Comparison of ENCODE assay signal across 32 cellular contexts in the genomic region with DNA sequence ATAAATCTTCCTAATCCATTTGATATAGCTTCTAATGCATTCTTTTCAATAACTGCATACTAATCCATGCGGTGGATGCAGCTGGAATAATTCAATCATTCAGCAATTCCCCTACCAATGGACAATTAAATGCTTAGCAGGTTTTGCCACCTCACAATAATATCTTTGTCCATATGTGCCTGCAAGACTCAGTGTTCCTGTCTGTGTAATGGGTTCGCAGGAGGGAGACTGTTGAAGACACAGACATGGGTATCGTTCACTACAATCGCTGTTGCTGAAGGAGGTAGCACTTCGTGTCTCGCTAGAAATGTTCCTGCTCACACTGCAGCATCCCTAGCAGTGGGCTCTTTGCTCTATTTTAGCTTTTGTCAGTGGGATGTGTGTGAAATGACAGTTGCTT.
"Had no signal": no experiment of that assay in that cellular context is flagged by ENCODE, and none has a peak within 500 bp of the region (broad histone marks: within the 10 kb centered on the region; RNA-seq: fewer than 3 reads in every experiment).

No MANE protein-coding gene starts in this region.

- H3K4me1 ChIP-seq: adrenal gland, ascending aorta, breast epithelium, colonic mucosa had no signal

- DNase-seq: activated CD4-positive, alpha-beta memory T cell treated with anti-CD3 and anti-CD28 coated beads, Interleukin-2, amount 10 ng/mL, durations not matched to agents 7 days and 5 days; activated CD4-positive, alpha-beta T cell treated with anti-CD3 and anti-CD28 coated beads for 1 hour; activated CD4-positive, alpha-beta T cell treated with anti-CD3 and anti-CD28 coated beads for 4 hours; activated CD4-positive, alpha-beta T cell treated with anti-CD3 and anti-CD28 coated beads, Interleukin-2, amount 10 ng/mL, durations not matched to agents 7 days and 5 days; activated CD4-positive, alpha-beta T cell treated with anti-CD3 and anti-CD28 coated beads, Interleukin-2, amount 50 U/mL, for 4 hours; activated CD8-positive, alpha-beta memory T cell treated with anti-CD3 and anti-CD28 coated beads, Interleukin-2, amount 50 U/mL, for 48 hours; activated effector memory CD4-positive, alpha-beta T cell treated with anti-CD3 and anti-CD28 coated beads, Interleukin-2, amount 50 U/mL, for 16 hours; activated naive CD4-positive, alpha-beta T cell treated with anti-CD3 and anti-CD28 coated beads for 36 hours; activated naive CD8-positive, alpha-beta T cell treated with anti-CD3 and anti-CD28 coated beads for 36 hours; activated naive CD8-positive, alpha-beta T cell treated with anti-CD3 and anti-CD28 coated beads, Interleukin-2, amount 50 U/mL, for 24 hours; activated T-cell treated with anti-CD3 and anti-CD28 coated beads for 4 hours; activated T-cell treated with anti-CD3 and anti-CD28 coated beads, Interleukin-2, amount 50 U/mL, for 24 hours; adrenal gland; central memory CD4-positive, alpha-beta T cell; cerebellar nuclear complex; colonic mucosa; effector CD8-positive, alpha-beta T cell; foreskin fibroblast; T-helper 2 cell had no signal

- H3K4me3 Mint-ChIP-seq: activated CD4-positive, alpha-beta memory T cell treated with anti-CD3 and anti-CD28 coated beads, Interleukin-2, amount 10 ng/mL, durations not matched to agents 7 days and 5 days; activated CD4-positive, alpha-beta T cell treated with anti-CD3 and anti-CD28 coated beads, Interleukin-2, amount 10 ng/mL, durations not matched to agents 7 days and 5 days; activated naive CD4-positive, alpha-beta T cell treated with anti-CD3 and anti-CD28 coated beads for 36 hours; activated naive CD4-positive, alpha-beta T cell treated with anti-CD3 and anti-CD28 coated beads, Interleukin-2, amount 50 U/mL, for 24 hours; activated naive CD8-positive, alpha-beta T cell treated with anti-CD3 and anti-CD28 coated beads for 36 hours; activated naive CD8-positive, alpha-beta T cell treated with anti-CD3 and anti-CD28 coated beads, Interleukin-2, amount 50 U/mL, for 24 hours; activated T-cell treated with anti-CD3 and anti-CD28 coated beads, Interleukin-2, amount 50 U/mL, for 24 hours; activated T-helper 1 cell treated with anti-CD3 and anti-CD28 coated beads, Interleukin-12 subunit alpha, Interleukin-12 subunit beta, Interleukin-2, Interleukin-4 antibody, amounts not matched to agents 30 ng/mL and 10 ng/mL and 1 ng/mL, durations not matched to agents 14 hours and 24 hours and 36 hours; brain; WTC11 had no signal

- H3K27me3 Mint-ChIP-seq: activated CD4-positive, alpha-beta T cell treated with anti-CD3 and anti-CD28 coated beads, Interleukin-2, amount 10 ng/mL, durations not matched to agents 7 days and 5 days; brain had no signal

- H3K36me3 ChIP-seq: adrenal gland, ascending aorta, breast epithelium, cardiac muscle cell, colonic mucosa had no signal

- ATAC-seq: activated naive CD8-positive, alpha-beta T cell treated with anti-CD3 and anti-CD28 coated beads, Interleukin-2, amount 50 U/mL, for 24 hours; WTC11 had no signal

- H3K27ac ChIP-seq: adrenal gland, ascending aorta, breast epithelium, cardiac muscle cell, colonic mucosa, epithelial cell of prostate, VCaP had no signal

- H3K4me1 Mint-ChIP-seq: activated CD4-positive, alpha-beta memory T cell treated with anti-CD3 and anti-CD28 coated beads, Interleukin-2, amount 10 ng/mL, durations not matched to agents 7 days and 5 days; activated CD4-positive, alpha-beta T cell treated with anti-CD3 and anti-CD28 coated beads, Interleukin-2, amount 10 ng/mL, durations not matched to agents 7 days and 5 days; activated naive CD4-positive, alpha-beta T cell treated with anti-CD3 and anti-CD28 coated beads, Interleukin-2, amount 50 U/mL, for 24 hours; activated naive CD8-positive, alpha-beta T cell treated with anti-CD3 and anti-CD28 coated beads for 36 hours; activated naive CD8-positive, alpha-beta T cell treated with anti-CD3 and anti-CD28 coated beads, Interleukin-2, amount 50 U/mL, for 24 hours had no signal

- H3K27ac Mint-ChIP-seq: activated CD4-positive, alpha-beta memory T cell treated with anti-CD3 and anti-CD28 coated beads, Interleukin-2, amount 10 ng/mL, durations not matched to agents 7 days and 5 days; activated CD4-positive, alpha-beta T cell treated with anti-CD3 and anti-CD28 coated beads, Interleukin-2, amount 10 ng/mL, durations not matched to agents 7 days and 5 days; activated naive CD4-positive, alpha-beta T cell treated with anti-CD3 and anti-CD28 coated beads for 36 hours; activated naive CD4-positive, alpha-beta T cell treated with anti-CD3 and anti-CD28 coated beads, Interleukin-2, amount 50 U/mL, for 24 hours; activated naive CD8-positive, alpha-beta T cell treated with anti-CD3 and anti-CD28 coated beads for 36 hours; activated naive CD8-positive, alpha-beta T cell treated with anti-CD3 and anti-CD28 coated beads, Interleukin-2, amount 50 U/mL, for 24 hours; activated T-cell treated with anti-CD3 and anti-CD28 coated beads, Interleukin-2, amount 50 U/mL, for 24 hours; activated T-helper 1 cell treated with anti-CD3 and anti-CD28 coated beads, Interleukin-12 subunit alpha, Interleukin-12 subunit beta, Interleukin-2, Interleukin-4 antibody, amounts not matched to agents 30 ng/mL and 10 ng/mL and 1 ng/mL, durations not matched to agents 14 hours and 24 hours and 36 hours; activated T-helper 2 cell treated with anti-CD3 and anti-CD28 coated beads, Interferon-gamma antibody, Interleukin-2, Interleukin-4, amounts not matched to agents 10 μg/mL and 5 μg/mL and 100 μg/mL, durations not matched to agents 14 hours and 24 hours and 36 hours; WTC11 had no signal

- H3K9me3 Mint-ChIP-seq: activated CD4-positive, alpha-beta memory T cell treated with anti-CD3 and anti-CD28 coated beads, Interleukin-2, amount 10 ng/mL, durations not matched to agents 7 days and 5 days; activated CD4-positive, alpha-beta T cell treated with anti-CD3 and anti-CD28 coated beads, Interleukin-2, amount 10 ng/mL, durations not matched to agents 7 days and 5 days; activated naive CD4-positive, alpha-beta T cell treated with anti-CD3 and anti-CD28 coated beads for 36 hours; activated naive CD4-positive, alpha-beta T cell treated with anti-CD3 and anti-CD28 coated beads, Interleukin-2, amount 50 U/mL, for 24 hours; activated naive CD8-positive, alpha-beta T cell treated with anti-CD3 and anti-CD28 coated beads for 36 hours; activated naive CD8-positive, alpha-beta T cell treated with anti-CD3 and anti-CD28 coated beads, Interleukin-2, amount 50 U/mL, for 24 hours; activated T-cell treated with anti-CD3 and anti-CD28 coated beads, Interleukin-2, amount 50 U/mL, for 24 hours; activated T-helper 1 cell treated with anti-CD3 and anti-CD28 coated beads, Interleukin-12 subunit alpha, Interleukin-12 subunit beta, Interleukin-2, Interleukin-4 antibody, amounts not matched to agents 30 ng/mL and 10 ng/mL and 1 ng/mL, durations not matched to agents 14 hours and 24 hours and 36 hours; activated T-helper 2 cell treated with anti-CD3 and anti-CD28 coated beads, Interferon-gamma antibody, Interleukin-2, Interleukin-4, amounts not matched to agents 10 μg/mL and 5 μg/mL and 100 μg/mL, durations not matched to agents 14 hours and 24 hours and 36 hours; WTC11 had no signal

- FAIRE-seq: endometrium, endothelial cell of umbilical vein, frontal cortex had no signal

- H3K9me3 ChIP-seq: adrenal gland, ascending aorta, breast epithelium, colonic mucosa had no signal

- H3K36me3 Mint-ChIP-seq: activated naive CD4-positive, alpha-beta T cell treated with anti-CD3 and anti-CD28 coated beads, Interleukin-2, amount 50 U/mL, for 24 hours; activated naive CD8-positive, alpha-beta T cell treated with anti-CD3 and anti-CD28 coated beads for 36 hours; brain; WTC11 had no signal

- H3K4me3 ChIP-seq: adrenal gland, ascending aorta, breast epithelium, cardiac muscle cell, colonic mucosa had no signal

- H3K27me3 ChIP-seq: adrenal gland, ascending aorta, breast epithelium, cardiac muscle cell, colonic mucosa had no signal
